19 cellular contexts compared by ENCODE assay signal in the genomic region with DNA sequence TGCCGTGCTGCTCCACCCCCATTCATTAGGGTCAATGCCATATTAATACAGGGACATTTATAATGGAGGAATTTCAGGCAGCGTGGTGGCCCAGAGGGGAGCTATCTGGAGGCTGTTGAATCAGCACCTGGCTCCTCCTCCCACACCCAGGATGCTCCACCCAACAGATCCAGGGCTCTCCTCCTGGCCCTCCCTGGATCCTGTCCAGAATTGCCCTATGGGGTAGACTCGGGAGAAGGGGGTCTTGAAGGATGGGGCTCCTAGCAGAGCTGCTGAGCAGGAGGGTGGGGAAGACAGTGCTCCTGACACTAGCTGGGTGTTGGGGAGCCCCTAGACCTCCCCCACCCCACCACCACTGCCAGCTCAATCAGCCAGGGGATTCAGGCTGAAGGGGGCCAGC. TPM values are rescaled to one million over a fixed set of nuclear protein-coding genes. Genes with fewer than 3 reads are reported as not detected.
DNase-seq lines count a peak whose midpoint lies in the region; TF ChIP-seq lines count a peak whose summit lies in the region.
"Had no signal": no experiment of that assay in that cellular context is flagged by ENCODE, and none has a peak within 500 bp of the region (broad histone marks: within the 10 kb centered on the region; RNA-seq: fewer than 3 reads in every experiment).

No MANE protein-coding gene starts in this region.

- H2AK5ac ChIP-seq in neuronal stem cell (ENCODE audit: low read depth, low read length), result no peak overlapping the region

- H3K9me3 ChIP-seq in neuronal stem cell (replicated peaks in 1 of 2; ENCODE audit: control insufficient read depth in 2 of 2, insufficient read depth in 1 of 2, low read depth in 1 of 2, low read length in 2 of 2) (peaks cover 0 to 34% of the 10 kb centered on the region in 2 donors), colonic mucosa (no peaks in the 10 kb centered on the region)
- H3K9me3 ChIP-seq: HAP-1 had no signal

- H3K14ac ChIP-seq in neuronal stem cell (ENCODE audit: low read length), result peak overlapping the region; percentile 38

- H3K27me3 ChIP-seq in neuronal stem cell (ENCODE audit: control insufficient read depth in 3 of 3, insufficient read depth in 3 of 3, low read depth in 1 of 3, low read length in 3 of 3), result peaks cover 0 to 1% (median 0%) of the 10 kb centered on the region in 3 experiments
- H3K27me3 ChIP-seq in colonic mucosa, result no peaks in the 10 kb centered on the region
- H3K27me3 ChIP-seq in dorsolateral prefrontal cortex, result peaks cover 0 to 2% (median 0%) of the 10 kb centered on the region in 45 donors

- H3K36me3 ChIP-seq in neuronal stem cell (replicated peaks in 1 of 2; ENCODE audit: control insufficient read depth in 2 of 2, insufficient read depth in 2 of 2, low read length in 2 of 2) (no peaks in the 10 kb centered on the region), colonic mucosa (no peaks in the 10 kb centered on the region)
- H3K36me3 ChIP-seq: HAP-1 had no signal

- H3K9ac ChIP-seq in neuronal stem cell (ENCODE audit: low read depth, low read length, poor library complexity) (no peak overlapping the region), colonic mucosa (ENCODE audit: low read depth in 2 of 2, low read length in 2 of 2) (no peak overlapping the region)

- TF ChIP-seq CTCF in VCaP (conservative IDR thresholded peaks at IDR 0.05) (no peak), colonic mucosa (IDR thresholded peaks at IDR 0.05) (no peak), dorsolateral prefrontal cortex (IDR thresholded peaks at IDR 0.05 in 54 of 56, conservative IDR thresholded peaks at IDR 0.05 in 2 of 56; ENCODE audit: low read depth in 1 of 56, partially characterized antibody in 56 of 56) (no peak)

- H3K4ac ChIP-seq in neuronal stem cell (ENCODE audit: low read length), result no peak overlapping the region

- H3K27ac ChIP-seq in VCaP (peak overlapping the region; percentile 95), cingulate gyrus (ENCODE audit: low read depth, low read length) (peak overlapping the region; percentile 29), neuronal stem cell (replicated peaks; ENCODE audit: low read length) (no peak overlapping the region), colonic mucosa (no peak overlapping the region), dorsolateral prefrontal cortex (peak overlapping the region in 15 of 59 donors; percentile 1 to 94 (median 30))

- H4K91ac ChIP-seq in neuronal stem cell (ENCODE audit: low read depth, low read length, poor library complexity), result no peak overlapping the region

- no peaks in the 10 kb centered on the region for H3K79me1 ChIP-seq in neuronal stem cell (ENCODE audit: low read depth, low read length)

- no peak overlapping the region for H2BK15ac ChIP-seq in neuronal stem cell (ENCODE audit: low read length)

- H2BK5ac ChIP-seq in neuronal stem cell (ENCODE audit: low read length), result no peak overlapping the region

- H3K4me1 ChIP-seq in neuronal stem cell (ENCODE audit: control insufficient read depth in 2 of 2, insufficient read depth in 1 of 2, low read depth in 1 of 2, low read length in 2 of 2) (peaks cover 0 to 10% of the 10 kb centered on the region in 2 donors), colonic mucosa (no peaks in the 10 kb centered on the region)
- H3K4me1 ChIP-seq: HAP-1 had no signal

- intact Hi-C loops in colonic mucosa (cut with DNase I) (no loop called here), dorsolateral prefrontal cortex (cut with DNase I) (no loop called here)

- no peak overlapping the region for H4K8ac ChIP-seq in neuronal stem cell (ENCODE audit: low read depth, low read length)

- H3K18ac ChIP-seq in neuronal stem cell (ENCODE audit: low read length), result no peak overlapping the region

- peak overlapping the region in 1 of 2 donors; percentile 7 for H3K4me3 ChIP-seq in neuronal stem cell (ENCODE audit: low read length in 2 of 2)
- no peak overlapping the region for H3K4me3 ChIP-seq in colonic mucosa
- no peak overlapping the region for H3K4me3 ChIP-seq in dorsolateral prefrontal cortex
- H3K4me3 ChIP-seq: HAP-1 had no signal

- no peak overlapping the region for H2BK120ac ChIP-seq in neuronal stem cell (ENCODE audit: low read depth, low read length)

- H3K4me2 ChIP-seq in neuronal stem cell (ENCODE audit: insufficient read depth, low read length, poor library complexity, severe bottlenecking), result no peak overlapping the region

- no peak for DNase-seq in neuronal stem cell (ENCODE audit: low spot score)
- DNase-seq in activated naive CD4-positive, alpha-beta T cell (lab: John Stamatoyannopoulos, UW), result no peak
- no peak for DNase-seq in NCI-H1436 treated with DMSO at 0.1 percent for 48 hours (lab: John Stamatoyannopoulos, UW)
- DNase-seq in colonic mucosa, result no peak
- DNase-seq in dorsolateral prefrontal cortex, result no peak
- DNase-seq: Calu3; CD4-positive, alpha-beta T cell; COR-L47; DMS153; DND-41; GOT3; HFFc6 had no signal

- H3K23ac ChIP-seq in neuronal stem cell (ENCODE audit: low read depth, low read length, poor library complexity), result no peak overlapping the region

- no peak overlapping the region for H2BK12ac ChIP-seq in neuronal stem cell (ENCODE audit: low read length)

- no peak overlapping the region for H2AFZ ChIP-seq in neuronal stem cell (ENCODE audit: low read length)

- WGBS in neuronal stem cell (ENCODE audit: extremely low coverage in 2 of 2, insufficient read length in 2 of 2, insufficient replicate concordance in 1 of 2), 2 donors, result no CpG with 5 or more reads among the region's 3 CpGs

RNA-seq across cellular contexts. Expression of gene OR10H5, which starts 5.2 kb away (rescaled TPM):
- not detected for polyA plus RNA-seq in neuronal stem cell (2013, experiment 1 of 2)
- not detected for polyA plus RNA-seq in neuronal stem cell (2013, experiment 2 of 2)
- total RNA-seq in colonic mucosa, result not detected
- total RNA-seq in dorsolateral prefrontal cortex, result under 1 TPM in 48 of 120 experiments, not detected in 72; 0.06 to 0.79 (median 0.16) TPM
- total RNA-seq: A172; A673; Calu3; CD4-positive, alpha-beta T cell; HFFc6 had no signal
- polyA plus RNA-seq: BJ, CD14-positive monocyte had no signal

RNA-seq across cellular contexts. Expression of gene OR10H1, which starts 33.3 kb away (rescaled TPM):
- not detected for polyA plus RNA-seq in neuronal stem cell (2013, experiment 1 of 2)
- polyA plus RNA-seq in neuronal stem cell (2013, experiment 2 of 2), result not detected
- total RNA-seq in colonic mucosa (not detected), dorsolateral prefrontal cortex (under 1 TPM in 65 of 120 experiments, not detected in 55; 0.09 to 0.42 (median 0.18) TPM)
- total RNA-seq: A172, A673, HFFc6 had no signal
- polyA plus RNA-seq: BJ, CD14-positive monocyte had no signal

RNA-seq across cellular contexts. Expression of gene OR10H3, which starts 44.4 kb away (rescaled TPM):
- not detected for polyA plus RNA-seq in neuronal stem cell (2013, experiment 1 of 2)
- not detected for polyA plus RNA-seq in neuronal stem cell (2013, experiment 2 of 2)
- not detected for total RNA-seq in colonic mucosa
- not detected for total RNA-seq in dorsolateral prefrontal cortex
- total RNA-seq: A172; A673; Calu3; CD4-positive, alpha-beta T cell; HFFc6 had no signal
- polyA plus RNA-seq: BJ, CD14-positive monocyte had no signal

RNA-seq across cellular contexts. Expression of gene OR10H2, which starts 54.4 kb away (rescaled TPM):
- polyA plus RNA-seq in neuronal stem cell (2013, experiment 1 of 2), result not detected
- not detected for polyA plus RNA-seq in neuronal stem cell (2013, experiment 2 of 2)
- total RNA-seq in colonic mucosa, result not detected
- total RNA-seq in dorsolateral prefrontal cortex, result under 1 TPM in 2 of 120 experiments, not detected in 118; 0.52 to 0.56 TPM
- total RNA-seq: A172; A673; Calu3; CD4-positive, alpha-beta T cell; HFFc6 had no signal
- polyA plus RNA-seq: BJ, CD14-positive monocyte had no signal

Comparison
In these comparisons a context has a peak if more than half of its experiments do, and no peak if none do; other contexts are left out.
1. H3K27ac ChIP-seq: peak in VCaP (single experiment) and cingulate gyrus (single experiment); none in neuronal stem cell (single experiment) and colonic mucosa (single experiment).